16 cellular contexts compared by ENCODE assay signal in the genomic region with DNA sequence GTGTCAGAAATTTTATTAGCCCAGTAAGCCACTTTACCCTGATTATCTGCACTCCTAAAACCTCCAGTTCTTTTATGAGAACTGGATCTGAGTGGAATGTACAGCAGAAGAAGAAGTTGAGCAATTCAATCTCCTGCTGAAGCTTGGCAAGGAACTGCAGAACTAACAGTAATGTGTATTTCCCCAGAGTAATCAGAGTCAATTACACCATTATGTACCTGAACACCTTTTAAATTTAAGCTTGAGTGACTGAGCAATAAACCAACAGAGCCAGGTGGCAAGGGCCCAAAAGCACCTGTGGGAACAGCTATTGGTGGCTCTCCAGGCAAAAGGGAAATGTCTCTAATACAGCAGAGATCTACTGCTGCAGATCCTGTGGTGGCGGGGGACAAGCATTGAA. TPM values are rescaled to one million over a fixed set of nuclear protein-coding genes. Genes with fewer than 3 reads are reported as not detected.
A peak's percentile ranks its signal among the peaks of the same experiment; 100 is the strongest.
DNase-seq lines count a peak whose midpoint lies in the region; ATAC-seq, FAIRE-seq and TF ChIP-seq lines count a peak whose summit lies in the region.
"Had no signal": no experiment of that assay in that cellular context is flagged by ENCODE, and none has a peak within 500 bp of the region (broad histone marks: within the 10 kb centered on the region; RNA-seq: fewer than 3 reads in every experiment).

No MANE protein-coding gene starts in this region.

- H3K36me3 ChIP-seq in right atrium auricular region = no peaks in the 10 kb centered on the region
- H3K36me3 ChIP-seq: spleen, tibial nerve had no signal

- no peak for DNase-seq in left ventricle myocardium superior
- DNase-seq in right atrium auricular region (ENCODE audit: low spot score) = no peak
- DNase-seq in NCI-H510A treated with DMSO at 0.1 percent for 48 hours (lab: John Stamatoyannopoulos, UW) = peak; percentile 11
- peak; percentile 78 for DNase-seq in iris pigment epithelial cell (ENCODE audit: low read depth)
- DNase-seq in activated naive CD8-positive, alpha-beta T cell treated with anti-CD3 and anti-CD28 coated beads, Interleukin-2, amount 50 U/mL, for 24 hours = no peak
- no peak for DNase-seq in HTR-8/SVneo (ENCODE audit: insufficient read length, low spot score)
- DNase-seq: activated CD8-positive, alpha-beta memory T cell treated with anti-CD3 and anti-CD28 coated beads, Interleukin-2, amount 10 ng/mL, durations not matched to agents 7 days and 5 days; DMS53; naive thymus-derived CD4-positive, alpha-beta T cell; spleen had no signal

- H3K27ac Mint-ChIP-seq in activated naive CD8-positive, alpha-beta T cell treated with anti-CD3 and anti-CD28 coated beads, Interleukin-2, amount 50 U/mL, for 24 hours = no peak overlapping the region
- H3K27ac Mint-ChIP-seq: activated CD8-positive, alpha-beta memory T cell treated with anti-CD3 and anti-CD28 coated beads, Interleukin-2, amount 10 ng/mL, durations not matched to agents 7 days and 5 days; activated naive CD4-positive, alpha-beta T cell treated with anti-CD3 and anti-CD28 coated beads, Interleukin-2, amount 50 U/mL, for 72 hours; naive thymus-derived CD4-positive, alpha-beta T cell had no signal

- H3K27me3 ChIP-seq in right atrium auricular region = no peaks in the 10 kb centered on the region
- H3K27me3 ChIP-seq: spleen, tibial nerve had no signal

- no peak overlapping the region for H3K27ac ChIP-seq in right atrium auricular region
- H3K27ac ChIP-seq: spleen, tibial nerve, VCaP had no signal

- no peaks in the 10 kb centered on the region for H3K4me1 ChIP-seq in right atrium auricular region
- H3K4me1 ChIP-seq: spleen had no signal

- H3K9me3 ChIP-seq in right atrium auricular region = no peaks in the 10 kb centered on the region
- H3K9me3 ChIP-seq: spleen, tibial nerve had no signal

- no peaks in the 10 kb centered on the region for H3K27me3 Mint-ChIP-seq in activated naive CD8-positive, alpha-beta T cell treated with anti-CD3 and anti-CD28 coated beads, Interleukin-2, amount 50 U/mL, for 24 hours
- H3K27me3 Mint-ChIP-seq: activated CD8-positive, alpha-beta memory T cell treated with anti-CD3 and anti-CD28 coated beads, Interleukin-2, amount 10 ng/mL, durations not matched to agents 7 days and 5 days had no signal

- H3K4me3 ChIP-seq in right atrium auricular region = no peak overlapping the region
- H3K4me3 ChIP-seq: spleen, tibial nerve had no signal

- ATAC-seq in left ventricle myocardium superior (peak; percentile 34), GM19351 (IDR thresholded peaks at IDR 0.05; ENCODE audit: unreplicated experiment) (no peak), GM21367 (IDR thresholded peaks at IDR 0.05; ENCODE audit: unreplicated experiment) (no peak)
- ATAC-seq in activated naive CD8-positive, alpha-beta T cell treated with anti-CD3 and anti-CD28 coated beads, Interleukin-2, amount 50 U/mL, for 24 hours = no peak
- ATAC-seq: activated CD8-positive, alpha-beta memory T cell treated with anti-CD3 and anti-CD28 coated beads, Interleukin-2, amount 10 ng/mL, durations not matched to agents 7 days and 5 days; activated naive CD4-positive, alpha-beta T cell treated with anti-CD3 and anti-CD28 coated beads, Interleukin-2, amount 50 U/mL, for 72 hours; naive thymus-derived CD4-positive, alpha-beta T cell had no signal

- H3K9me3 Mint-ChIP-seq in activated naive CD8-positive, alpha-beta T cell treated with anti-CD3 and anti-CD28 coated beads, Interleukin-2, amount 50 U/mL, for 24 hours = no peaks in the 10 kb centered on the region
- H3K9me3 Mint-ChIP-seq: activated naive CD4-positive, alpha-beta T cell treated with anti-CD3 and anti-CD28 coated beads, Interleukin-2, amount 50 U/mL, for 72 hours had no signal

- intact Hi-C loops in left ventricle myocardium superior (cut with micrococcal nuclease) = no loop called here

- TF ChIP-seq CTCF in right atrium auricular region (IDR thresholded peaks at IDR 0.05) = no peak

- no peaks in the 10 kb centered on the region for H3K4me1 Mint-ChIP-seq in activated naive CD8-positive, alpha-beta T cell treated with anti-CD3 and anti-CD28 coated beads, Interleukin-2, amount 50 U/mL, for 24 hours
- H3K4me1 Mint-ChIP-seq: activated CD8-positive, alpha-beta memory T cell treated with anti-CD3 and anti-CD28 coated beads, Interleukin-2, amount 10 ng/mL, durations not matched to agents 7 days and 5 days had no signal

- H3K4me3 Mint-ChIP-seq in activated naive CD8-positive, alpha-beta T cell treated with anti-CD3 and anti-CD28 coated beads, Interleukin-2, amount 50 U/mL, for 24 hours = no peak overlapping the region
- H3K4me3 Mint-ChIP-seq: activated CD8-positive, alpha-beta memory T cell treated with anti-CD3 and anti-CD28 coated beads, Interleukin-2, amount 10 ng/mL, durations not matched to agents 7 days and 5 days; naive thymus-derived CD4-positive, alpha-beta T cell had no signal

- no peak for FAIRE-seq in HTR-8/SVneo (lab: Jason Lieb, UNC)
- FAIRE-seq: keratinocyte had no signal

- no peaks in the 10 kb centered on the region for H3K36me3 Mint-ChIP-seq in activated naive CD8-positive, alpha-beta T cell treated with anti-CD3 and anti-CD28 coated beads, Interleukin-2, amount 50 U/mL, for 24 hours (ENCODE audit: low read depth)
- H3K36me3 Mint-ChIP-seq: activated CD8-positive, alpha-beta memory T cell treated with anti-CD3 and anti-CD28 coated beads, Interleukin-2, amount 10 ng/mL, durations not matched to agents 7 days and 5 days; activated naive CD4-positive, alpha-beta T cell treated with anti-CD3 and anti-CD28 coated beads, Interleukin-2, amount 50 U/mL, for 72 hours had no signal

RNA-seq across cellular contexts. Expression of a gene that starts 40.1 kb away (rescaled TPM):
- 14.2 TPM for total RNA-seq in left ventricle myocardium superior
- 10 to 100 TPM; 23.6 to 47.0 TPM for total RNA-seq in right atrium auricular region
- total RNA-seq: activated CD8-positive, alpha-beta memory T cell treated with anti-CD3 and anti-CD28 coated beads, Interleukin-2, amount 10 ng/mL, durations not matched to agents 7 days and 5 days; activated naive CD4-positive, alpha-beta T cell treated with anti-CD3 and anti-CD28 coated beads, Interleukin-2, amount 50 U/mL, for 72 hours had no signal

RNA-seq across cellular contexts. Expression of a gene that starts 50.5 kb away (rescaled TPM):
- total RNA-seq in left ventricle myocardium superior = 23.2 TPM
- 10 to 100 TPM; 42.1 to 48.9 TPM for total RNA-seq in right atrium auricular region

Comparison
In these comparisons a context has a peak if more than half of its experiments do, and no peak if none do; other contexts are left out.
1. DNase-seq: peak in NCI-H510A treated with DMSO at 0.1 percent for 48 hours (single experiment) and iris pigment epithelial cell (single experiment); none in left ventricle myocardium superior (single experiment), right atrium auricular region (single experiment), activated naive CD8-positive, alpha-beta T cell treated with anti-CD3 and anti-CD28 coated beads, Interleukin-2, amount 50 U/mL, for 24 hours (single experiment) and HTR-8/SVneo (single experiment).